In the genomic region with DNA sequence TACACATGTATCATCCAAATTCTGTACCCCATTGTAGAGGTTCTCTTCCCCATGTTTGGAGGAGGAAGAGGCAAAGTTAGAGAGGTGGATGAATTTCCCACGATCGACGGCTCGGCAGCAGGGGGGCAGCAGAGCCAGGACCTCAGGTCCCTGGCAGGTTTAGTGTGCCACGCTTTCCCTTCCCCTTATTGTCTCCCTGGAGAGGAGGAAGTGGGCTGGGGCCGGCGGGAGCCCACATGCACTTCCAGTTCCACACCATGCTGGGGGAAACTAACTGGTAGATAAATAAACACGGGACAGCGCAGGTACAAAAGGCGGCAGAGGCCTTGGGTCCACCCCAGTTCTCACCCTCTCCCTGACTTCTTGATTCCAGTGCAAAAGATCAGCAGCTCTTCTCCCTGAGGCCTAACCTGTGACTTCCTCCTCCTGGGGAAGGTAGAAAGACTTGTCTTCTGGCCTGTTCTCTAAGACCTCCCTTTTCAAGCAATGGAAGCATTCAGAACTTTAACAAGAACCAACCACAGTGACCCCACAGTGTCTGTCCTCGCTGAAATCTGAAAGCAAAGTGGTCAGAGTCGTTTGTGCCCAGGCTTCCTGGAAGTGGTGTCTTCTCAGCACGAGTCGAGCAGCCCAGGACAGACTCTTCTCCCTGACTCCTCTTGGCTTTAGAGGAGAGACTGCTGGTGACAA, we compare ENCODE assay signal across 9 cellular contexts. TPM values are rescaled to one million over a fixed set of nuclear protein-coding genes. Genes with fewer than 3 reads are reported as not detected.
DNase-seq lines count a peak whose midpoint lies in the region; ATAC-seq and TF ChIP-seq lines count a peak whose summit lies in the region.
"Had no signal": no experiment of that assay in that cellular context is flagged by ENCODE, and none has a peak within 500 bp of the region (broad histone marks: within the 10 kb centered on the region; RNA-seq: fewer than 3 reads in every experiment).

No MANE protein-coding gene starts in this region.

- H3K9me3 ChIP-seq in testis (no peaks in the 10 kb centered on the region), WERI-Rb-1 (ENCODE audit: severe bottlenecking) (no peaks in the 10 kb centered on the region)

- intact Hi-C loops in testis (cut with DNase I; ENCODE audit: low total_unique reads), result no loop called here

- H3K36me3 Mint-ChIP-seq in activated T-helper 17 cell treated with anti-CD3 and anti-CD28 coated beads, Interleukin-2, amount 50 U/mL, for 72 hours (ENCODE audit: low read depth), result no peaks in the 10 kb centered on the region

- peak overlapping the region; percentile 93 for H3K27ac Mint-ChIP-seq in activated T-helper 17 cell treated with anti-CD3 and anti-CD28 coated beads, Interleukin-2, amount 50 U/mL, for 72 hours

- no peak for TF ChIP-seq POLR2A in testis (IDR thresholded peaks at IDR 0.05)

- H3K4me1 Mint-ChIP-seq in activated T-helper 17 cell treated with anti-CD3 and anti-CD28 coated beads, Interleukin-2, amount 50 U/mL, for 72 hours, result peaks cover 29% of the 10 kb centered on the region

- DNase-seq in activated CD8-positive, alpha-beta memory T cell treated with anti-CD3 and anti-CD28 coated beads for 24 hours, result peak; percentile 66
- no peak for DNase-seq in activated CD8-positive, alpha-beta memory T cell treated with anti-CD3 and anti-CD28 coated beads, Interleukin-2, amount 50 U/mL, for 4 hours
- DNase-seq in left lobe of liver (ENCODE audit: low spot score) (no peak), testis (no peak), NCI-H187 treated with DMSO at 0.1 percent for 48 hours (lab: John Stamatoyannopoulos, UW) (no peak), NCI-H1436 treated with DMSO at 0.1 percent for 48 hours (lab: John Stamatoyannopoulos, UW) (no peak), WERI-Rb-1 (no peak)
- DNase-seq: activated effector memory CD4-positive, alpha-beta T cell treated with Interleukin-2 at 50 U/mL for 16 hours had no signal

- H3K27me3 Mint-ChIP-seq in activated T-helper 17 cell treated with anti-CD3 and anti-CD28 coated beads, Interleukin-2, amount 50 U/mL, for 72 hours, result no peaks in the 10 kb centered on the region

- H3K4me3 ChIP-seq in testis (no peak overlapping the region), WERI-Rb-1 (ENCODE audit: low read depth, low read length) (no peak overlapping the region)

- H3K27ac ChIP-seq in testis (peak overlapping the region; percentile 22 to 39), WERI-Rb-1 (no peak overlapping the region)

- 72 to 92% methylated on average over 7 to 14 of the region's 14 CpGs for WGBS in testis, 2 donors

- H3K27me3 ChIP-seq in testis, result no peaks in the 10 kb centered on the region
- no peaks in the 10 kb centered on the region for H3K27me3 ChIP-seq in WERI-Rb-1 (ENCODE audit: insufficient read depth, low read depth, severe bottlenecking)

- TF ChIP-seq CTCF in testis (IDR thresholded peaks at IDR 0.05), result no peak
- TF ChIP-seq CTCF in WERI-Rb-1 (IDR thresholded peaks at IDR 0.05; ENCODE audit: low read depth, low read length), result no peak

- peak overlapping the region; percentile 62 for H3K4me3 Mint-ChIP-seq in activated T-helper 17 cell treated with anti-CD3 and anti-CD28 coated beads, Interleukin-2, amount 50 U/mL, for 72 hours

- H3K36me3 ChIP-seq in testis (ENCODE audit: low read depth, missing control alignments) (no peaks in the 10 kb centered on the region), WERI-Rb-1 (no peaks in the 10 kb centered on the region)

- peak; percentile 17 for ATAC-seq in activated T-helper 17 cell treated with anti-CD3 and anti-CD28 coated beads, Interleukin-2, amount 50 U/mL, for 72 hours (replicated peaks)
- ATAC-seq in left lobe of liver, result peak; percentile 44

- no peaks in the 10 kb centered on the region for H3K9me3 Mint-ChIP-seq in activated T-helper 17 cell treated with anti-CD3 and anti-CD28 coated beads, Interleukin-2, amount 50 U/mL, for 72 hours

- H3K4me1 ChIP-seq in testis, result peaks cover 7% of the 10 kb centered on the region

RNA-seq across cellular contexts. Expression of a gene that starts 30.5 kb away (rescaled TPM):
- total RNA-seq in activated T-helper 17 cell treated with anti-CD3 and anti-CD28 coated beads, Interleukin-2, amount 50 U/mL, for 72 hours, result 100 to 1,000 TPM; 310 to 773 TPM
- total RNA-seq in left lobe of liver, result 29.1 TPM
- total RNA-seq in testis, result 10 to 100 TPM; 25.7 to 35.8 TPM
- 61.1 TPM for polyA plus RNA-seq in testis (ENCODE audit: insufficient read depth, low read depth, low replicate concordance)

Comparison
In these comparisons a context has a peak if more than half of its experiments do, and no peak if none do; other contexts are left out.
1. RNA of a gene that starts 30.5 kb away (total RNA-seq): 310 to 773 TPM in activated T-helper 17 cell treated with anti-CD3 and anti-CD28 coated beads, Interleukin-2, amount 50 U/mL, for 72 hours; 25.7 to 35.8 TPM in testis and 29.1 TPM in left lobe of liver (single experiment); every median in the first group is over 4 times any median in the second.